Comparison of ENCODE assay signal across 8 cellular contexts in genomic region chr15:67836134-67836455, GRCh38. TPM values are rescaled to one million over a fixed set of nuclear protein-coding genes. Genes with fewer than 3 reads are reported as not detected.
A peak's percentile ranks its signal among the peaks of the same experiment; 100 is the strongest.
DNase-seq lines count a peak whose midpoint lies in the region; ATAC-seq and TF ChIP-seq lines count a peak whose summit lies in the region.

No MANE protein-coding gene starts in this region.

- H3K36me3 Mint-ChIP-seq in activated naive CD8-positive, alpha-beta T cell treated with anti-CD3 and anti-CD28 coated beads, Interleukin-2, amount 50 U/mL, for 24 hours (ENCODE audit: low read depth): peaks cover 4% of the 10 kb centered on the region

- intact Hi-C loops in tibial artery (cut with DNase I; ENCODE audit: low total_unique reads): loop anchor here (2.0 to 10.0 kb wide), 3 partner anchors 291 to 379 kb away; partner anchors contain the start of genes C15orf61 and MAP2K5

- no peaks in the 10 kb centered on the region for H3K9me3 Mint-ChIP-seq in activated naive CD8-positive, alpha-beta T cell treated with anti-CD3 and anti-CD28 coated beads, Interleukin-2, amount 50 U/mL, for 24 hours

- ATAC-seq in activated naive CD8-positive, alpha-beta T cell treated with anti-CD3 and anti-CD28 coated beads, Interleukin-2, amount 50 U/mL, for 24 hours: no peak
- no peak for ATAC-seq in GM18907 (IDR thresholded peaks at IDR 0.05; ENCODE audit: unreplicated experiment)

- peaks cover 43% of the 10 kb centered on the region for H3K4me1 Mint-ChIP-seq in activated naive CD8-positive, alpha-beta T cell treated with anti-CD3 and anti-CD28 coated beads, Interleukin-2, amount 50 U/mL, for 24 hours

- H3K27ac Mint-ChIP-seq in activated naive CD8-positive, alpha-beta T cell treated with anti-CD3 and anti-CD28 coated beads, Interleukin-2, amount 50 U/mL, for 24 hours: no peak overlapping the region

- DNase-seq in activated T-cell treated with anti-CD3 and anti-CD28 coated beads, Interleukin-2, amount 50 U/mL, for 1 hour: peak; percentile 33
- no peak for DNase-seq in activated T-cell treated with anti-CD3 and anti-CD28 coated beads for 4 hours
- no peak for DNase-seq in activated naive CD8-positive, alpha-beta T cell treated with anti-CD3 and anti-CD28 coated beads, Interleukin-2, amount 50 U/mL, for 24 hours
- no peak for DNase-seq in kidney epithelial cell (ENCODE audit: low read depth)
- DNase-seq in tibial artery: no peak
- no peak for DNase-seq in GM10266 (ENCODE audit: extremely low spot score)
- no peak for DNase-seq in NCI-H1930 (lab: John Stamatoyannopoulos, UW)

- H3K27me3 ChIP-seq in kidney epithelial cell (ENCODE audit: control insufficient read depth, insufficient read depth, low read length): peaks cover 70% of the 10 kb centered on the region
- H3K27me3 ChIP-seq in tibial artery: peaks cover 0 to 49% of the 10 kb centered on the region in 2 donors

- H3K4me3 Mint-ChIP-seq in activated naive CD8-positive, alpha-beta T cell treated with anti-CD3 and anti-CD28 coated beads, Interleukin-2, amount 50 U/mL, for 24 hours: peak overlapping the region; percentile 68

- peaks cover 0 to 59% (median 47%) of the 10 kb centered on the region in 4 donors for H3K4me1 ChIP-seq in tibial artery

- H3K27me3 Mint-ChIP-seq in activated naive CD8-positive, alpha-beta T cell treated with anti-CD3 and anti-CD28 coated beads, Interleukin-2, amount 50 U/mL, for 24 hours: peaks cover 52% of the 10 kb centered on the region

- H3K27ac ChIP-seq in tibial artery: no peak overlapping the region

- no peak for TF ChIP-seq CTCF in kidney epithelial cell (IDR thresholded peaks at IDR 0.05; ENCODE audit: insufficient read depth, low read length, poor library complexity, severe bottlenecking)
- TF ChIP-seq CTCF in tibial artery (IDR thresholded peaks at IDR 0.05): no peak
- no peak for TF ChIP-seq CTCF in GM10266 (IDR thresholded peaks at IDR 0.05; ENCODE audit: control insufficient read depth, insufficient read depth, low read depth, missing control alignments)

- H3K4me3 ChIP-seq in kidney epithelial cell (ENCODE audit: low read depth, low read length) (peak overlapping the region; percentile 2), tibial artery (peak overlapping the region; percentile 30 to 37)

- H3K36me3 ChIP-seq in kidney epithelial cell (ENCODE audit: control insufficient read depth, insufficient read depth, low read length) (no peaks in the 10 kb centered on the region), tibial artery (no peaks in the 10 kb centered on the region)

- H3K9me3 ChIP-seq in tibial artery: no peaks in the 10 kb centered on the region

RNA-seq across cellular contexts. Expression of gene RNU6-1, which starts 3.8 kb away (rescaled TPM):
- total RNA-seq in kidney epithelial cell: not detected in 2 replicates

RNA-seq across cellular contexts. Expression of gene SKOR1, which starts 10.8 kb away (rescaled TPM):
- total RNA-seq in kidney epithelial cell: not detected in 2 replicates
